8 cellular contexts compared by ENCODE assay signal in the genomic region with DNA sequence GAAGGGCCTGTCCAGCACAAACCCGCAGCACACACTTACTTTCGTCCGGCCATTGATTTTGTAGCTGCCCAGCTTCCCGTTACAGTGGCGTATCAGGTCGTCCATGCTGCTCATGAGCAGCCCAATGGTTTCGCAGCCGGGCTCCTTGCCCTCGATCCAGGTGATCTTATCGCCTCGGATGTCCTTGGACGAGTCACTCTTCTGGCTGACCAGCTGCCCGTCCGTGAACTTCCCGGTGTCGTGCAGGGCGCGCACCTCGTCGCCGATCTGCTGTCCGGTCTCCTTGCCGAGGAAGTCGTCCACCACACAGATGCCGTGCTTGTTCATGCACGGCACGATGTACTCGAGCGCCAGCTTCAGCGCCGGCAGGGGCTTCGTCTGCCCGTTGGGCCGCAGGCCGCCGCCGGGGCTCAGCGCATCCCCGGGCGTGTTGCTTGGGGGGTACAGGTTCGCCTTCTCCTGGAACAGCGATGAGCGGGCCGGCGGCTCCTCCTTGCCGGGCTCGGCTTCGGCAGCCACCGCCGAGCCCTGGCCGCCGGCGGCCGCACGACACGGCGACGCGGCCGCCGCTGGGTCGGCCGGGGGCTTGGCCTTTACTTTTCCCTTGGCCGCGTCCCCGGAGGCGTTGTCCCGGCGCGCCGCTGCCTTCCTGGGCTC. TPM values are rescaled to one million over a fixed set of nuclear protein-coding genes. Genes with fewer than 3 reads are reported as not detected.
DNase-seq lines count a peak whose midpoint lies in the region; ATAC-seq and TF ChIP-seq lines count a peak whose summit lies in the region.

No MANE protein-coding gene starts in this region.

- peak overlapping the region; percentile 82 for H2AFZ ChIP-seq in smooth muscle cell (ENCODE audit: low read depth)

- peaks cover 52% of the 10 kb centered on the region for H3K79me2 ChIP-seq in smooth muscle cell (ENCODE audit: low read depth)

- intact Hi-C loops in CD4-positive, alpha-beta T cell (cut with DNase I, micrococcal nuclease): loop anchor here (5.0 to 10.0 kb wide), 8 partner anchors 46 to 1356 kb away; partner anchors contain the start of genes C1orf198 (in 1 of the 2), COG2 (in 1 of the 2), EXOC8 (in 1 of the 2) and GALNT2 (in 1 of the 2)

- peaks cover 42% of the 10 kb centered on the region for H3K4me1 ChIP-seq in smooth muscle cell (ENCODE audit: low read depth)

- peaks cover 10% of the 10 kb centered on the region for H3F3A ChIP-seq in smooth muscle cell (ENCODE audit: low read depth)

- TF ChIP-seq CTCF in CD4-positive, alpha-beta T cell (IDR thresholded peaks at IDR 0.05): no peak
- no peak for TF ChIP-seq CTCF in brain microvascular endothelial cell (IDR thresholded peaks at IDR 0.05; ENCODE audit: low read depth, low read length, missing control alignments)
- no peak for TF ChIP-seq CTCF in smooth muscle cell (IDR thresholded peaks at IDR 0.05; ENCODE audit: borderline replicate concordance, insufficient read depth, poor library complexity, severe bottlenecking)

- H3K27me3 Mint-ChIP-seq in CD4-positive, alpha-beta T cell: no peaks in the 10 kb centered on the region

- peak overlapping the region; percentile 72 for H3K27ac ChIP-seq in CD4-positive, alpha-beta T cell (ENCODE audit: low read depth, low read length)
- H3K27ac ChIP-seq in brain microvascular endothelial cell (peak overlapping the region; percentile 86), smooth muscle cell (ENCODE audit: low read depth) (peak overlapping the region; percentile 51)

- no peaks in the 10 kb centered on the region for H3K9me3 Mint-ChIP-seq in CD4-positive, alpha-beta T cell

- peak overlapping the region; percentile 92 for H3K4me2 ChIP-seq in smooth muscle cell

- DNase-seq in CD4-positive, alpha-beta T cell: peak in 9 of 10 experiments; percentile 11 to 54 (median 27)
- peak; percentile 65 for DNase-seq in HK-2 (ENCODE audit: unreplicated experiment)
- DNase-seq in T-helper 22 cell (ENCODE audit: low read depth): peak; percentile 4
- DNase-seq in brain microvascular endothelial cell: peak; percentile 51
- DNase-seq in iPS-NIHi11 (ENCODE audit: low spot score): peak; percentile 44
- peak; percentile 27 for DNase-seq in smooth muscle cell (lab: John Stamatoyannopoulos, UW; ENCODE audit: unreplicated experiment)
- DNase-seq in NCI-H1436 (lab: John Stamatoyannopoulos, UW): no peak

- peak overlapping the region; percentile 83 for H3K4me3 ChIP-seq in brain microvascular endothelial cell (ENCODE audit: low read depth, low read length)
- peak overlapping the region; percentile 83 for H3K4me3 ChIP-seq in smooth muscle cell

- in situ Hi-C loops in brain microvascular endothelial cell (cut with HindIII; ENCODE audit: low pct_ligation_motif_present, low sequenced_read_pairs): no loop called here

- peak overlapping the region; percentile 87 for H3K27ac Mint-ChIP-seq in CD4-positive, alpha-beta T cell

- H3K27me3 ChIP-seq in CD4-positive, alpha-beta T cell (ENCODE audit: control insufficient read depth, insufficient read depth, low read length): no peaks in the 10 kb centered on the region
- no peaks in the 10 kb centered on the region for H3K27me3 ChIP-seq in brain microvascular endothelial cell (replicated peaks)
- H3K27me3 ChIP-seq in smooth muscle cell (ENCODE audit: low read depth): peaks cover 7% of the 10 kb centered on the region

- peaks cover 51% of the 10 kb centered on the region for H4K20me1 ChIP-seq in smooth muscle cell (ENCODE audit: low read depth)

- ATAC-seq in CD4-positive, alpha-beta T cell (ENCODE audit: poor library complexity): no peak
- ATAC-seq in GM19463 (IDR thresholded peaks at IDR 0.05; ENCODE audit: unreplicated experiment): peak; percentile 6

- CTCF ChIA-PET in CD4-positive, alpha-beta T cell (lab: Charles Lee): interaction anchor here (0.6 to 1.3 kb wide), 4 partner anchors 13 to 110 kb away, joined by 3 to 4 read pairs (median 3); no protein-coding TSS in a partner anchor

- peak overlapping the region; percentile 57 for H3K9ac ChIP-seq in smooth muscle cell (ENCODE audit: low read depth)

- peak overlapping the region; percentile 90 for H3K4me3 Mint-ChIP-seq in CD4-positive, alpha-beta T cell

- H3K9me3 ChIP-seq in CD4-positive, alpha-beta T cell (ENCODE audit: control insufficient read depth, low read length): no peaks in the 10 kb centered on the region
- no peaks in the 10 kb centered on the region for H3K9me3 ChIP-seq in smooth muscle cell (replicated peaks; ENCODE audit: low read depth)

- POLR2A ChIA-PET in CD4-positive, alpha-beta T cell (lab: Charles Lee): interaction anchor here (0.7 to 3.6 kb wide), 10 partner anchors 33 to 192 kb away, joined by 3 to 56 read pairs (median 4); partner anchors contain the start of genes EXOC8, SPRTN and TSNAX

- H3K4me1 Mint-ChIP-seq in CD4-positive, alpha-beta T cell (ENCODE audit: low read depth): peaks cover 57% of the 10 kb centered on the region

- 1% methylated on average over 65 of the region's 71 CpGs for WGBS in smooth muscle cell (ENCODE audit: low lambda C conversion rate)

- H3K36me3 Mint-ChIP-seq in CD4-positive, alpha-beta T cell (ENCODE audit: low read depth): peaks cover 26% of the 10 kb centered on the region

- H3K36me3 ChIP-seq in brain microvascular endothelial cell (replicated peaks): no peaks in the 10 kb centered on the region
- H3K36me3 ChIP-seq in smooth muscle cell (ENCODE audit: low read depth): no peaks in the 10 kb centered on the region

RNA-seq across cellular contexts. Expression of gene EGLN1, which starts 1.0 kb away (rescaled TPM):
- total RNA-seq in CD4-positive, alpha-beta T cell: 1 to 10 TPM; 8.2 to 9.4 TPM
- total RNA-seq in smooth muscle cell: 36.8 and 38.5 TPM in 2 replicates
- 15.7 and 21.2 TPM in 2 replicates for polyA plus RNA-seq in smooth muscle cell
